34 cellular contexts compared by ENCODE assay signal in genomic region chr13:37700887-37701286, GRCh38.
DNase-seq lines count a peak whose midpoint lies in the region; ATAC-seq and TF ChIP-seq lines count a peak whose summit lies in the region.
"Had no signal": no experiment of that assay in that cellular context is flagged by ENCODE, and none has a peak within 500 bp of the region (broad histone marks: within the 10 kb centered on the region; RNA-seq: fewer than 3 reads in every experiment).

No MANE protein-coding gene starts in this region.

- intact Hi-C loops in Right ventricle myocardium superior (cut with DNase I), result no loop called here

- peaks cover under 1% of the 10 kb centered on the region for H3K9me3 Mint-ChIP-seq in osteocyte (ENCODE audit: unreplicated experiment)
- H3K9me3 Mint-ChIP-seq: activated naive CD8-positive, alpha-beta T cell treated with anti-CD3 and anti-CD28 coated beads for 36 hours; dendritic cell treated with granulocyte-macrophage colony-stimulating factor and Interleukin-4, amounts not matched to agents 40 ng/mL and 50 ng/mL, for 4 days had no signal

- H3K36me3 Mint-ChIP-seq in osteocyte (ENCODE audit: unreplicated experiment), result no peaks in the 10 kb centered on the region
- H3K36me3 Mint-ChIP-seq: activated naive CD8-positive, alpha-beta T cell treated with anti-CD3 and anti-CD28 coated beads for 36 hours; naive B cell had no signal

- H3K27me3 Mint-ChIP-seq in osteocyte (ENCODE audit: unreplicated experiment), result no peaks in the 10 kb centered on the region
- H3K27me3 Mint-ChIP-seq: activated naive CD8-positive, alpha-beta T cell treated with anti-CD3 and anti-CD28 coated beads for 36 hours; dendritic cell treated with granulocyte-macrophage colony-stimulating factor and Interleukin-4, amounts not matched to agents 40 ng/mL and 50 ng/mL, for 4 days; naive B cell; stimulated activated naive CD8-positive, alpha-beta T cell treated with anti-CD3 and anti-CD28 coated beads, Interleukin-15, Interleukin-2, amounts not matched to agents 100 ng/mL and 50 ng/mL, for 24 hours had no signal

- ATAC-seq in Right ventricle myocardium superior (ENCODE audit: poor library complexity) (no peak), foreskin keratinocyte (no peak)
- ATAC-seq: left lobe of liver had no signal

- TF ChIP-seq CTCF in AG10803 (conservative IDR thresholded peaks at IDR 0.05; ENCODE audit: low read length), result no peak
- no peak for TF ChIP-seq CTCF in fibroblast of mammary gland (conservative IDR thresholded peaks at IDR 0.05; ENCODE audit: control insufficient read depth, insufficient read depth, low read depth, low read length)
- no peak for TF ChIP-seq CTCF in osteocyte (IDR thresholded peaks at IDR 0.05)
- TF ChIP-seq CTCF in foreskin keratinocyte (conservative IDR thresholded peaks at IDR 0.05), result no peak

- no peak overlapping the region for H3K4me3 Mint-ChIP-seq in osteocyte (ENCODE audit: unreplicated experiment)
- H3K4me3 Mint-ChIP-seq: activated naive CD8-positive, alpha-beta T cell treated with anti-CD3 and anti-CD28 coated beads for 36 hours; dendritic cell treated with granulocyte-macrophage colony-stimulating factor and Interleukin-4, amounts not matched to agents 40 ng/mL and 50 ng/mL, for 4 days; naive B cell; stimulated activated naive CD8-positive, alpha-beta T cell treated with anti-CD3 and anti-CD28 coated beads, Interleukin-15, Interleukin-2, amounts not matched to agents 100 ng/mL and 50 ng/mL, for 24 hours had no signal

- no peaks in the 10 kb centered on the region for H3K27me3 ChIP-seq in foreskin keratinocyte
- H3K27me3 ChIP-seq: BLaER1, Peyer's patch, spleen, testis, uterus had no signal

- H3K4me1 Mint-ChIP-seq in osteocyte (ENCODE audit: unreplicated experiment), result peaks cover 16% of the 10 kb centered on the region
- H3K4me1 Mint-ChIP-seq: activated naive CD8-positive, alpha-beta T cell treated with anti-CD3 and anti-CD28 coated beads for 36 hours; naive B cell had no signal

- DNase-seq in AG10803 (ENCODE audit: low read depth) (peak; percentile 37), astrocyte of the hippocampus (ENCODE audit: low read depth, low spot score) (peak; percentile 34), fibroblast of mammary gland (ENCODE audit: low read depth) (peak; percentile 34), osteocyte (ENCODE audit: extremely low spot score, unreplicated experiment) (no peak), Right ventricle myocardium superior (no peak), foreskin keratinocyte (no peak), ecto neural progenitor cell (ENCODE audit: low spot score) (no peak), OCI-M2 (lab: John Stamatoyannopoulos, UW; ENCODE audit: unreplicated experiment) (no peak)
- DNase-seq: activated CD4-positive, alpha-beta T cell treated with anti-CD3 and anti-CD28 coated beads for 48 hours; activated effector memory CD4-positive, alpha-beta T cell treated with Interleukin-2 at 50 U/mL for 16 hours; activated naive CD8-positive, alpha-beta T cell treated with anti-CD3 and anti-CD28 coated beads for 36 hours; activated T-cell treated with anti-CD3 and anti-CD28 coated beads, Interleukin-2, amount 50 U/mL, for 1 hour; anterior cingulate cortex; caudate nucleus; COR-L47; naive B cell; NCI-H1436 treated with DMSO at 0.1 percent for 48 hours; NCI-H2081 treated with DMSO at 0.1 percent for 48 hours; NCI-H226; NCI-H748 treated with DMSO at 0.1 percent for 48 hours; Peyer's patch; right cardiac atrium; SIG-M5; spleen; stimulated activated CD8-positive, alpha-beta memory T cell treated with anti-CD3 and anti-CD28 coated beads, Interleukin-4, amount 100 ng/mL, for 48 hours; SW 1271; testis; uterus had no signal

- H3K4me3 ChIP-seq in AG10803 (ENCODE audit: low read length) (no peak overlapping the region), fibroblast of mammary gland (ENCODE audit: control insufficient read depth, low read depth, low read length) (no peak overlapping the region)
- H3K4me3 ChIP-seq: BLaER1, HAP-1, Peyer's patch, spleen, testis, uterus had no signal

- no peak overlapping the region for H3K27ac ChIP-seq in foreskin keratinocyte
- H3K27ac ChIP-seq: BLaER1, spleen, testis, VCaP had no signal

- H3K27ac Mint-ChIP-seq in osteocyte (ENCODE audit: unreplicated experiment), result peak overlapping the region; percentile 37
- H3K27ac Mint-ChIP-seq: activated naive CD8-positive, alpha-beta T cell treated with anti-CD3 and anti-CD28 coated beads for 36 hours; dendritic cell treated with granulocyte-macrophage colony-stimulating factor and Interleukin-4, amounts not matched to agents 40 ng/mL and 50 ng/mL, for 4 days; naive B cell; stimulated activated naive CD8-positive, alpha-beta T cell treated with anti-CD3 and anti-CD28 coated beads, Interleukin-15, Interleukin-2, amounts not matched to agents 100 ng/mL and 50 ng/mL, for 24 hours had no signal

- no peaks in the 10 kb centered on the region for H3K4me1 ChIP-seq in foreskin keratinocyte
- H3K4me1 ChIP-seq: BLaER1, HAP-1, Peyer's patch, spleen, testis had no signal

Comparison
In these comparisons a context has a peak if more than half of its experiments do, and no peak if none do; other contexts are left out.
1. DNase-seq: peak in AG10803 (single experiment), astrocyte of the hippocampus (single experiment) and fibroblast of mammary gland (single experiment); none in osteocyte (single experiment), Right ventricle myocardium superior (single experiment), foreskin keratinocyte (0 of 2), ecto neural progenitor cell (single experiment) and OCI-M2 (single experiment).